Comparison of ENCODE assay signal across 14 cellular contexts in the genomic region with DNA sequence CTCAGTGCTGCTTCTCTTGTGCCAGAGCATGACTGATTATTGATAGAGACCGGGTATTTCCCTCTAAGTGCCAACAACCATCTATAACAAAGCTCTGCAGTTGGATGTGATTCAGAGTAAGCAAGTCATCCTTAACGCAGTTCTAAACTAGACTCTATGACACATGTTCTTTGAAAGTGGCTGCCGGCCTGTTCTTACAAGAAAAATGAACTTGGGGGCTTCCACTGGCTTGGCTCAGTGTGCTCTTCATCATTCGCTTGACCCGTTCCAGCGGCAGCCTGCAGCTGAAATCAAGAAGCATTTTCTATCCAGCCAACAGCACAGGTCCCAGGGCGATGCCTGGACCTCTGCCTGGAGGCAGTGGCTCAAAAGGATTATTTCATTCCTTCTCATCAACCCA. TPM values are rescaled to one million over a fixed set of nuclear protein-coding genes. Genes with fewer than 3 reads are reported as not detected.
A peak's percentile ranks its signal among the peaks of the same experiment; 100 is the strongest.
DNase-seq lines count a peak whose midpoint lies in the region; ATAC-seq and TF ChIP-seq lines count a peak whose summit lies in the region.
"Had no signal": no experiment of that assay in that cellular context is flagged by ENCODE, and none has a peak within 500 bp of the region (broad histone marks: within the 10 kb centered on the region; RNA-seq: fewer than 3 reads in every experiment).

No MANE protein-coding gene starts in this region.

- no peaks in the 10 kb centered on the region for H3K9me3 Mint-ChIP-seq in immature natural killer cell

- H3K36me3 ChIP-seq in gastroesophageal sphincter, result peaks cover 0 to 9% of the 10 kb centered on the region in 2 donors
- H3K36me3 ChIP-seq: gastrocnemius medialis, ovary had no signal

- H3K4me3 Mint-ChIP-seq in immature natural killer cell, result peak overlapping the region in 4 of 5 donors; percentile 44 to 72 (median 59)
- H3K4me3 Mint-ChIP-seq: activated CD8-positive, alpha-beta memory T cell treated with anti-CD3 and anti-CD28 coated beads, Interleukin-2, amount 10 ng/mL, durations not matched to agents 7 days and 5 days had no signal

- peaks cover 98 to 100% of the 10 kb centered on the region in 2 donors for H3K4me1 Mint-ChIP-seq in immature natural killer cell

- H3K4me3 ChIP-seq in gastroesophageal sphincter, result no peak overlapping the region
- H3K4me3 ChIP-seq: gastrocnemius medialis, ovary had no signal

- WGBS in gastroesophageal sphincter (ENCODE audit: low coverage in 1 of 2), 2 donors, result 33 to 78% methylated on average over 2 to 6 of the region's 7 CpGs

- TF ChIP-seq POLR2A in gastroesophageal sphincter (IDR thresholded peaks at IDR 0.05), result no peak

- DNase-seq in AG20443 (ENCODE audit: low spot score), result peak; percentile 40
- DNase-seq in HCEC 1CT, result peak; percentile 37
- no peak for DNase-seq in immature natural killer cell
- no peak for DNase-seq in NCI-H146 treated with DMSO at 0.1 percent for 48 hours (lab: John Stamatoyannopoulos, UW; ENCODE audit: unreplicated experiment)
- no peak for DNase-seq in T-helper 2 cell
- DNase-seq: activated CD8-positive, alpha-beta memory T cell treated with anti-CD3 and anti-CD28 coated beads, Interleukin-2, amount 10 ng/mL, durations not matched to agents 7 days and 5 days; gastrocnemius medialis; GOT3; NCI-H1105; NK-92 treated with Interleukin-12 subunit alpha and Interleukin-12 subunit beta, amount 100 ng/mL, for 24 hours; ovary; stimulated activated CD4-positive, alpha-beta T cell treated with anti-CD3 and anti-CD28 coated beads, Interleukin-12 subunit alpha, Interleukin-12 subunit beta, amount 100 ng/mL, for 4 hours had no signal

- TF ChIP-seq EP300 in gastroesophageal sphincter (IDR thresholded peaks at IDR 0.05), result no peak

- H3K27me3 Mint-ChIP-seq in immature natural killer cell (ENCODE audit: low read depth in 3 of 3), result peaks cover 2 to 18% (median 7%) of the 10 kb centered on the region in 3 donors
- H3K27me3 Mint-ChIP-seq: activated CD8-positive, alpha-beta memory T cell treated with anti-CD3 and anti-CD28 coated beads, Interleukin-2, amount 10 ng/mL, durations not matched to agents 7 days and 5 days had no signal

- peak overlapping the region; percentile 54 for H3K27ac ChIP-seq in cingulate gyrus (ENCODE audit: low read depth, low read length)
- H3K27ac ChIP-seq in gastroesophageal sphincter, result peak overlapping the region in 2 of 4 donors; percentile 33 to 35
- H3K27ac ChIP-seq: ovary had no signal

- TF ChIP-seq CTCF in gastroesophageal sphincter (IDR thresholded peaks at IDR 0.05), result no peak

- no peak for ATAC-seq in gastroesophageal sphincter
- ATAC-seq: activated CD8-positive, alpha-beta memory T cell treated with anti-CD3 and anti-CD28 coated beads, Interleukin-2, amount 10 ng/mL, durations not matched to agents 7 days and 5 days; gastrocnemius medialis had no signal

- peaks cover 0 to 17% (median 15%) of the 10 kb centered on the region in 3 donors for H3K36me3 Mint-ChIP-seq in immature natural killer cell

- H3K9me3 ChIP-seq in gastroesophageal sphincter, result no peaks in the 10 kb centered on the region
- H3K9me3 ChIP-seq: gastrocnemius medialis, ovary had no signal

- H3K27me3 ChIP-seq in gastroesophageal sphincter, result no peaks in the 10 kb centered on the region
- H3K27me3 ChIP-seq: gastrocnemius medialis, ovary had no signal

- peaks cover 0 to 59% (median 5%) of the 10 kb centered on the region in 3 donors for H3K4me1 ChIP-seq in gastroesophageal sphincter

- H3K27ac Mint-ChIP-seq in immature natural killer cell, result peak overlapping the region; percentile 90 to 100 (median 98)
- H3K27ac Mint-ChIP-seq: activated CD8-positive, alpha-beta memory T cell treated with anti-CD3 and anti-CD28 coated beads, Interleukin-2, amount 10 ng/mL, durations not matched to agents 7 days and 5 days had no signal

RNA-seq across cellular contexts. Expression of a gene that starts 29.8 kb away (rescaled TPM):
- polyA plus RNA-seq in immature natural killer cell, result 10 to 100 TPM; 22.5 to 68.8 (median 49.3) TPM
- total RNA-seq in gastroesophageal sphincter, result 10 to 100 TPM; 18.3 to 49.1 (median 29.0) TPM

Comparison
In these comparisons a context has a peak if more than half of its experiments do, and no peak if none do; other contexts are left out.
1. DNase-seq: peak in AG20443 (single experiment) and HCEC 1CT (single experiment); none in immature natural killer cell (0 of 3), NCI-H146 treated with DMSO at 0.1 percent for 48 hours (single experiment) and T-helper 2 cell (0 of 5).